8 cellular contexts compared by ENCODE assay signal in genomic region chr12:54603173-54603814, GRCh38. TPM values are rescaled to one million over a fixed set of nuclear protein-coding genes. Genes with fewer than 3 reads are reported as not detected.
DNase-seq lines count a peak whose midpoint lies in the region; ATAC-seq and TF ChIP-seq lines count a peak whose summit lies in the region.

No MANE protein-coding gene starts in this region.

- H3K27ac ChIP-seq in dorsolateral prefrontal cortex: no peak overlapping the region

- peaks cover 0 to 6% (median 0%) of the 10 kb centered on the region in 45 donors for H3K27me3 ChIP-seq in dorsolateral prefrontal cortex

- peak; percentile 93 for ATAC-seq in GM18867 (IDR thresholded peaks at IDR 0.05; ENCODE audit: unreplicated experiment)
- ATAC-seq in HG03095 (IDR thresholded peaks at IDR 0.05; ENCODE audit: unreplicated experiment): peak; percentile 88

- TF ChIP-seq CTCF in AG10803 (conservative IDR thresholded peaks at IDR 0.05; ENCODE audit: low read length): peak; percentile 90
- peak; percentile 53 to 86 (median 70) for TF ChIP-seq CTCF in dorsolateral prefrontal cortex (IDR thresholded peaks at IDR 0.05 in 54 of 56, conservative IDR thresholded peaks at IDR 0.05 in 2 of 56; ENCODE audit: low read depth in 1 of 56, partially characterized antibody in 56 of 56)

- H3K4me3 ChIP-seq in AG10803 (ENCODE audit: low read length) (no peak overlapping the region), dorsolateral prefrontal cortex (no peak overlapping the region)

- peak; percentile 64 for DNase-seq in AG10803 (ENCODE audit: low read depth)
- peak; percentile 63 for DNase-seq in NCI-H345 treated with DMSO at 0.1 percent for 48 hours (lab: John Stamatoyannopoulos, UW; ENCODE audit: unreplicated experiment)
- DNase-seq in activated CD4-positive, alpha-beta T cell treated with anti-CD3 and anti-CD28 coated beads for 48 hours: peak; percentile 78
- peak in 7 of 10 donors; percentile 51 to 75 (median 54) for DNase-seq in dorsolateral prefrontal cortex
- DNase-seq in medulla oblongata (ENCODE audit: extremely low spot score): peak; percentile 84
- peak; percentile 40 for DNase-seq in stimulated activated CD8-positive, alpha-beta memory T cell treated with anti-CD3 and anti-CD28 coated beads, Interleukin-4, amount 100 ng/mL, for 24 hours (ENCODE audit: low read depth)

- intact Hi-C loops in dorsolateral prefrontal cortex (cut with DNase I): loop anchor here in 1 of 2 donors (10.0 kb wide), 1 partner anchor 472 kb away; no protein-coding TSS in a partner anchor

RNA-seq across cellular contexts. Expression of gene PPP1R1A, which starts 14.8 kb away (rescaled TPM):
- total RNA-seq in dorsolateral prefrontal cortex: 10 to 100 TPM; 12.7 to 51.0 (median 26.3) TPM

RNA-seq across cellular contexts. Expression of gene LACRT, which starts 31.4 kb away (rescaled TPM):
- total RNA-seq in dorsolateral prefrontal cortex: not detected

RNA-seq across cellular contexts. Expression of gene DCD, which starts 44.9 kb away (rescaled TPM):
- total RNA-seq in dorsolateral prefrontal cortex: not detected

RNA-seq across cellular contexts. Expression of gene PDE1B, which starts 53.9 kb away (rescaled TPM):
- total RNA-seq in dorsolateral prefrontal cortex: 100 to 1,000 TPM in 3 of 120 experiments, 10 to 100 TPM in 117; 22.6 to 106 (median 74.9) TPM
